7 cellular contexts compared by ENCODE assay signal in genomic region chr1:2577565-2578075, GRCh38. TPM values are rescaled to one million over a fixed set of nuclear protein-coding genes. Genes with fewer than 3 reads are reported as not detected.
DNase-seq lines count a peak whose midpoint lies in the region; ATAC-seq and TF ChIP-seq lines count a peak whose summit lies in the region.
"Not testable (repeated sequence)": the region's sequence is repeated elsewhere in the genome, so short reads cannot be mapped to it uniquely, and the experiment has no call there.

No MANE protein-coding gene starts in this region.

- WGBS in body of pancreas, 2 donors, result 70 to 88% methylated on average over 9 to 21 of the region's 23 CpGs
- 41 to 68% (median 47%) methylated on average over 12 to 21 of the region's 23 CpGs for WGBS in spleen, 5 donors

- not testable (repeated sequence) for H3K9me2 ChIP-seq in GM23338 (ENCODE audit: insufficient read depth)

- H3K4me3 ChIP-seq in GM23338, body of pancreas: not testable (repeated sequence)
- peak overlapping the region in 6 of 8 donors; percentile 10 to 67 (median 26) for H3K4me3 ChIP-seq in spleen

- H2AFZ ChIP-seq in GM23338, result not testable (repeated sequence)

- not testable (repeated sequence) for H3K36me3 ChIP-seq in GM23338 (ENCODE audit: insufficient read depth); body of pancreas (replicated peaks in 1 of 2; ENCODE audit: insufficient read depth in 1 of 2, low read depth in 2 of 2); spleen

- not testable (repeated sequence) for H3F3A ChIP-seq in GM23338 (replicated peaks; ENCODE audit: low read depth)

- H3K79me2 ChIP-seq in GM23338 (replicated peaks; ENCODE audit: insufficient read depth), result not testable (repeated sequence)

- not testable (repeated sequence) for H3K4me3 Mint-ChIP-seq in GM23338
- H3K4me3 Mint-ChIP-seq in activated CD4-positive, alpha-beta T cell treated with anti-CD3 and anti-CD28 coated beads, Interleukin-2, amount 10 ng/mL, durations not matched to agents 24 days and 14 days, result peak overlapping the region; percentile 81

- intact Hi-C loops in activated CD4-positive, alpha-beta T cell treated with anti-CD3 and anti-CD28 coated beads, Interleukin-2, amount 10 ng/mL, durations not matched to agents 24 days and 14 days (cut with micrococcal nuclease), result loop anchor here (1.0 kb wide), 1 partner anchor 21 kb away; the partner anchor contains the start of gene TNFRSF14
- intact Hi-C loops in body of pancreas (cut with DNase I); left colon (cut with DNase I, micrococcal nuclease); spleen (cut with DNase I; ENCODE audit: low total_unique reads): not testable (repeated sequence)

- TF ChIP-seq CTCF in GM23338 (conservative IDR thresholded peaks at IDR 0.05; ENCODE audit: low read depth in 2 of 2); body of pancreas (IDR thresholded peaks at IDR 0.05); spleen (IDR thresholded peaks at IDR 0.05 in 8 of 11, conservative IDR thresholded peaks at IDR 0.05 in 3 of 11): not testable (repeated sequence)

- not testable (repeated sequence) for H3K4me1 ChIP-seq in GM23338 (ENCODE audit: insufficient read depth)
- H3K4me1 ChIP-seq in body of pancreas (peaks cover 15% of the 10 kb centered on the region), spleen (peaks cover 33 to 75% (median 56%) of the 10 kb centered on the region in 6 donors)

- H3K4me2 ChIP-seq in GM23338, result not testable (repeated sequence)

- H3K27me3 ChIP-seq in GM23338 (ENCODE audit: insufficient read depth); body of pancreas; spleen (replicated peaks in 1 of 7): not testable (repeated sequence)

- ATAC-seq in GM18873 (IDR thresholded peaks at IDR 0.05; ENCODE audit: low FRiP score, unreplicated experiment) (peak; percentile 34), GM23338 (peak; percentile 24), HG03378 (IDR thresholded peaks at IDR 0.05; ENCODE audit: unreplicated experiment) (peak; percentile 24), left colon (peak; percentile 6)
- not testable (repeated sequence) for ATAC-seq in body of pancreas

- not testable (repeated sequence) for H3K27ac ChIP-seq in GM23338 (ENCODE audit: low read depth)
- H3K27ac ChIP-seq in body of pancreas (peak overlapping the region; percentile 62 to 87 (median 76)), spleen (peak overlapping the region; percentile 81 to 97 (median 93))

- H3K9me3 ChIP-seq in body of pancreas, result not testable (repeated sequence)
- H3K9me3 ChIP-seq in spleen, result peaks cover 0 to 15% (median 10%) of the 10 kb centered on the region in 8 donors

- H3K9me3 Mint-ChIP-seq in GM23338, result peaks cover 13% of the 10 kb centered on the region
- peaks cover 23% of the 10 kb centered on the region for H3K9me3 Mint-ChIP-seq in activated CD4-positive, alpha-beta T cell treated with anti-CD3 and anti-CD28 coated beads, Interleukin-2, amount 10 ng/mL, durations not matched to agents 24 days and 14 days

- not testable (repeated sequence) for TF ChIP-seq POLR2A in body of pancreas (IDR thresholded peaks at IDR 0.05); spleen (IDR thresholded peaks at IDR 0.05)

- not testable (repeated sequence) for H4K20me1 ChIP-seq in GM23338 (replicated peaks; ENCODE audit: insufficient read depth)

- H3K36me3 Mint-ChIP-seq in GM23338 (ENCODE audit: low read depth), result not testable (repeated sequence)
- H3K36me3 Mint-ChIP-seq in activated CD4-positive, alpha-beta T cell treated with anti-CD3 and anti-CD28 coated beads, Interleukin-2, amount 10 ng/mL, durations not matched to agents 24 days and 14 days (ENCODE audit: low read depth), result peaks cover 25% of the 10 kb centered on the region

- H3K4me1 Mint-ChIP-seq in GM23338, result not testable (repeated sequence)
- peaks cover 60% of the 10 kb centered on the region for H3K4me1 Mint-ChIP-seq in activated CD4-positive, alpha-beta T cell treated with anti-CD3 and anti-CD28 coated beads, Interleukin-2, amount 10 ng/mL, durations not matched to agents 24 days and 14 days

- H3K27me3 Mint-ChIP-seq in GM23338 (ENCODE audit: insufficient read depth, low read depth, poor library complexity); activated CD4-positive, alpha-beta T cell treated with anti-CD3 and anti-CD28 coated beads, Interleukin-2, amount 10 ng/mL, durations not matched to agents 24 days and 14 days: not testable (repeated sequence)

- H3K27ac Mint-ChIP-seq in GM23338, result not testable (repeated sequence)
- peak overlapping the region; percentile 99 for H3K27ac Mint-ChIP-seq in activated CD4-positive, alpha-beta T cell treated with anti-CD3 and anti-CD28 coated beads, Interleukin-2, amount 10 ng/mL, durations not matched to agents 24 days and 14 days

- not testable (repeated sequence) for DNase-seq in GM23338 (ENCODE audit: low spot score); body of pancreas
- peak; percentile 82 for DNase-seq in activated CD4-positive, alpha-beta T cell treated with anti-CD3 and anti-CD28 coated beads, Interleukin-2, amount 10 ng/mL, durations not matched to agents 24 days and 14 days
- DNase-seq in left colon (peak; percentile 53 to 56), spleen (peak; percentile 87)

RNA-seq across cellular contexts. Expression of gene PRXL2B, which starts 9.0 kb away (rescaled TPM):
- total RNA-seq in GM23338 (2014; rRNA removed; shearing (Covaris generic)), result 35.1 and 44.0 TPM in 2 replicates
- 25.5 and 25.6 TPM in 2 replicates for polyA plus RNA-seq in GM23338 (2016; fragmentation: Nextera tagmentation; extraction: Ambion mirVana)
- total RNA-seq in activated CD4-positive, alpha-beta T cell treated with anti-CD3 and anti-CD28 coated beads, Interleukin-2, amount 10 ng/mL, durations not matched to agents 24 days and 14 days, result 42.3 and 43.5 TPM in 2 replicates
- 1 to 10 TPM; 5.6 to 8.8 TPM for total RNA-seq in body of pancreas
- total RNA-seq in left colon, result 10 to 100 TPM; 73.9 to 86.3 TPM
- 10 to 100 TPM; 21.9 to 43.0 (median 26.7) TPM for total RNA-seq in spleen
- 10 to 100 TPM; 10.7 to 29.0 (median 13.2) TPM for polyA plus RNA-seq in spleen

RNA-seq across cellular contexts. Expression of gene TNFRSF14, which starts 21.4 kb away (rescaled TPM):
- 0.85 TPM in 1 of 2 replicates, not detected in the other for total RNA-seq in GM23338 (2014; rRNA removed; shearing (Covaris generic))
- not detected in 2 replicates for polyA plus RNA-seq in GM23338 (2016; fragmentation: Nextera tagmentation; extraction: Ambion mirVana)
- total RNA-seq in activated CD4-positive, alpha-beta T cell treated with anti-CD3 and anti-CD28 coated beads, Interleukin-2, amount 10 ng/mL, durations not matched to agents 24 days and 14 days, result 207 and 209 TPM in 2 replicates
- 10 to 100 TPM; 25.9 to 58.3 TPM for total RNA-seq in body of pancreas
- 100 to 1,000 TPM; 142 to 178 TPM for total RNA-seq in left colon
- total RNA-seq in spleen, result 100 to 1,000 TPM; 146 to 203 (median 190) TPM
- polyA plus RNA-seq in spleen, result 100 to 1,000 TPM; 167 to 366 (median 302) TPM

RNA-seq across cellular contexts. Expression of gene HES5, which starts 47.6 kb away (rescaled TPM):
- 0.21 TPM in 1 of 2 replicates, not detected in the other for total RNA-seq in GM23338 (2014; rRNA removed; shearing (Covaris generic))
- polyA plus RNA-seq in GM23338 (2016; fragmentation: Nextera tagmentation; extraction: Ambion mirVana) (0.16 TPM in 1 of 2 replicates, not detected in the other), spleen (under 1 TPM in 1 of 3 donors, not detected in 2; 0.36 TPM)
- not detected in 2 replicates for total RNA-seq in activated CD4-positive, alpha-beta T cell treated with anti-CD3 and anti-CD28 coated beads, Interleukin-2, amount 10 ng/mL, durations not matched to agents 24 days and 14 days
- total RNA-seq in body of pancreas (not detected), left colon (1 to 10 TPM; 2.7 to 6.2 TPM), spleen (under 1 TPM in 4 of 7 donors, not detected in 3; 0.36 to 0.54 (median 0.42) TPM)

RNA-seq across cellular contexts. Expression of gene PANK4, which starts 51.2 kb away (rescaled TPM):
- 31.2 and 43.7 TPM in 2 replicates for total RNA-seq in GM23338 (2014; rRNA removed; shearing (Covaris generic))
- polyA plus RNA-seq in GM23338 (2016; fragmentation: Nextera tagmentation; extraction: Ambion mirVana), result 25.4 and 25.8 TPM in 2 replicates
- 55.2 and 56.7 TPM in 2 replicates for total RNA-seq in activated CD4-positive, alpha-beta T cell treated with anti-CD3 and anti-CD28 coated beads, Interleukin-2, amount 10 ng/mL, durations not matched to agents 24 days and 14 days
- 10 to 100 TPM; 13.7 to 31.3 TPM for total RNA-seq in body of pancreas
- total RNA-seq in left colon, result 10 to 100 TPM; 29.4 to 32.6 TPM
- 10 to 100 TPM; 34.9 to 49.5 (median 47.6) TPM for total RNA-seq in spleen
- 10 to 100 TPM; 13.8 to 30.6 (median 14.0) TPM for polyA plus RNA-seq in spleen

RNA-seq across cellular contexts. Expression of gene MMEL1, which starts 55.2 kb away (rescaled TPM):
- 0.43 and 0.90 TPM in 2 replicates for total RNA-seq in GM23338 (2014; rRNA removed; shearing (Covaris generic))
- polyA plus RNA-seq in GM23338 (2016; fragmentation: Nextera tagmentation; extraction: Ambion mirVana), result 0.57 and 0.71 TPM in 2 replicates
- total RNA-seq in activated CD4-positive, alpha-beta T cell treated with anti-CD3 and anti-CD28 coated beads, Interleukin-2, amount 10 ng/mL, durations not matched to agents 24 days and 14 days, result 0.54 and 0.83 TPM in 2 replicates
- not detected for total RNA-seq in body of pancreas
- total RNA-seq in left colon, result 10 to 100 TPM in 1 of 2 donors, 1 to 10 TPM in 1; 7.8 to 11.5 TPM
- 1 to 10 TPM in 6 of 7 donors, not detected in 1; 1.9 to 4.6 (median 3.5) TPM for total RNA-seq in spleen
- polyA plus RNA-seq in spleen, result 1 to 10 TPM; 2.5 to 6.4 (median 2.9) TPM

Comparison
In these comparisons a context has a peak if more than half of its experiments do, and no peak if none do; other contexts are left out.
1. RNA of gene TNFRSF14, which starts 21.4 kb away (total RNA-seq): 207 to 209 TPM in activated CD4-positive, alpha-beta T cell treated with anti-CD3 and anti-CD28 coated beads, Interleukin-2, amount 10 ng/mL, durations not matched to agents 24 days and 14 days, 146 to 203 TPM in spleen, 142 to 178 TPM in left colon and 25.9 to 58.3 TPM in body of pancreas; 0.85 TPM in GM23338; every median in the first group is over 10 times any median in the second.